In genomic region chr12:52763036-52763659, GRCh38 we compare ENCODE assay signal across 9 cellular contexts. TPM values are rescaled to one million over a fixed set of nuclear protein-coding genes. Genes with fewer than 3 reads are reported as not detected.
"Had no signal": no experiment of that assay in that cellular context is flagged by ENCODE, and none has a peak within 500 bp of the region (broad histone marks: within the 10 kb centered on the region; RNA-seq: fewer than 3 reads in every experiment).

No MANE protein-coding gene starts in this region.

- H3K36me3 Mint-ChIP-seq: IgD-negative memory B cell had no signal

- H3K27ac ChIP-seq: HL-60 had no signal

- H3K4me3 Mint-ChIP-seq: IgD-negative memory B cell had no signal

- H3K4me1 Mint-ChIP-seq: IgD-negative memory B cell had no signal

- H3K4me3 ChIP-seq: K562 had no signal

- DNase-seq: IMR-90, KBM-7, KG1 had no signal

- H3K27ac Mint-ChIP-seq: IgD-negative memory B cell had no signal

RNA-seq across cellular contexts. Expression of gene KRT76, which starts 14.0 kb away (rescaled TPM):
- total RNA-seq: HepG2, HT-29, HT1080, IMR-90, K562 had no signal
- polyA plus RNA-seq: HepG2, IgD-negative memory B cell, IMR-90, K562 had no signal

RNA-seq across cellular contexts. Expression of gene KRT3, which starts 32.8 kb away (rescaled TPM):
- total RNA-seq: HepG2, HT-29, IMR-90, K562 had no signal
- polyA plus RNA-seq: HepG2, IgD-negative memory B cell, IMR-90, K562 had no signal

RNA-seq across cellular contexts. Expression of gene KRT4, which starts 50.8 kb away (rescaled TPM):
- total RNA-seq: HepG2, HT-29, HT1080, K562 had no signal
- polyA plus RNA-seq: HepG2, IgD-negative memory B cell, K562 had no signal

RNA-seq across cellular contexts. Expression of gene KRT77, which starts 59.8 kb away (rescaled TPM):
- total RNA-seq: HepG2, HT-29, HT1080, IMR-90, K562 had no signal
- polyA plus RNA-seq: HepG2, IgD-negative memory B cell, IMR-90, K562 had no signal
